ENCODE assay signal across 8 cellular contexts in genomic region chr3:196432137-196432879, GRCh38. TPM values are rescaled to one million over a fixed set of nuclear protein-coding genes. Genes with fewer than 3 reads are reported as not detected.
DNase-seq lines count a peak whose midpoint lies in the region; ATAC-seq and TF ChIP-seq lines count a peak whose summit lies in the region.

UBXN7 (minus strand) TSS chr3:196432427; CDS start chr3:196432399, 28 bp downstream.

- peak; percentile 96 for DNase-seq in Ammon's horn (ENCODE audit: low spot score)
- peak; percentile 90 for DNase-seq in GM19238 (ENCODE audit: insufficient read length, low spot score)
- peak; percentile 91 to 92 for DNase-seq in NCI-H524 (lab: John Stamatoyannopoulos, UW)
- peak; percentile 98 for DNase-seq in activated CD4-positive, alpha-beta T cell treated with anti-CD3 and anti-CD28 coated beads for 36 hours
- DNase-seq in choroid plexus epithelial cell (ENCODE audit: low read depth): peak; percentile 96
- DNase-seq in kidney epithelial cell (ENCODE audit: low read depth): peak; percentile 51
- peak; percentile 96 for DNase-seq in stimulated activated CD4-positive, alpha-beta T cell treated with anti-CD3 and anti-CD28 coated beads, Interleukin-15, amount 100 ng/mL, for 24 hours

- peak within 1 kb of the TSS; percentile 95 for H3K27ac Mint-ChIP-seq in activated CD4-positive, alpha-beta T cell treated with anti-CD3 and anti-CD28 coated beads for 36 hours

- TF ChIP-seq CTCF in choroid plexus epithelial cell (conservative IDR thresholded peaks at IDR 0.05; ENCODE audit: low read depth, low read length) (no peak), kidney epithelial cell (IDR thresholded peaks at IDR 0.05; ENCODE audit: insufficient read depth, low read length, poor library complexity, severe bottlenecking) (no peak)

- no peaks in the 10 kb centered on the region for H3K9me3 Mint-ChIP-seq in activated CD4-positive, alpha-beta T cell treated with anti-CD3 and anti-CD28 coated beads for 36 hours (ENCODE audit: low read depth)

- CTCF ChIA-PET in activated CD4-positive, alpha-beta T cell treated with anti-CD3 and anti-CD28 coated beads for 36 hours (lab: Charles Lee): interaction anchor here (0.5 to 1.2 kb wide), 6 partner anchors 10 to 177 kb away, joined by 3 to 8 read pairs (median 3); partner anchors contain the start of gene DYNLT2B

- H3K4me3 Mint-ChIP-seq in activated CD4-positive, alpha-beta T cell treated with anti-CD3 and anti-CD28 coated beads for 36 hours: peak within 1 kb of the TSS; percentile 79

- intact Hi-C loops in activated CD4-positive, alpha-beta T cell treated with anti-CD3 and anti-CD28 coated beads for 36 hours (cut with DNase I, micrococcal nuclease): loop anchor here (1.0 to 10.0 kb wide), 14 partner anchors 70 to 358 kb away; partner anchors contain the start of genes DYNLT2B (in 2 of the 2), RNF168 (in 2 of the 2), CEP19 (in 1 of the 2) and FBXO45 (in 1 of the 2)

- H3K27me3 Mint-ChIP-seq in activated CD4-positive, alpha-beta T cell treated with anti-CD3 and anti-CD28 coated beads for 36 hours: no peaks in the 10 kb centered on the region

- H3K36me3 ChIP-seq in kidney epithelial cell (ENCODE audit: control insufficient read depth, insufficient read depth, low read length): no peaks in the 10 kb centered on the region

- peak; percentile 81 for ATAC-seq in HG03439 (IDR thresholded peaks at IDR 0.05; ENCODE audit: unreplicated experiment)
- peak; percentile 89 for ATAC-seq in activated CD4-positive, alpha-beta T cell treated with anti-CD3 and anti-CD28 coated beads for 36 hours

- no peaks in the 10 kb centered on the region for H3K27me3 ChIP-seq in kidney epithelial cell (ENCODE audit: control insufficient read depth, insufficient read depth, low read length)

- POLR2A ChIA-PET in activated CD4-positive, alpha-beta T cell treated with anti-CD3 and anti-CD28 coated beads for 36 hours (lab: Charles Lee): interaction anchor here (0.6 to 1.3 kb wide), 4 partner anchors 9 to 143 kb away, joined by 3 to 4 read pairs (median 4); no protein-coding TSS in a partner anchor

- peaks cover 9% of the 10 kb centered on the region for H3K36me3 Mint-ChIP-seq in activated CD4-positive, alpha-beta T cell treated with anti-CD3 and anti-CD28 coated beads for 36 hours (ENCODE audit: low read depth)

- peaks cover 20% of the 10 kb centered on the region for H3K4me1 Mint-ChIP-seq in activated CD4-positive, alpha-beta T cell treated with anti-CD3 and anti-CD28 coated beads for 36 hours

- H3K4me3 ChIP-seq in choroid plexus epithelial cell (ENCODE audit: low read depth, low read length) (peak within 1 kb of the TSS; percentile 99), kidney epithelial cell (ENCODE audit: low read depth, low read length) (peak within 1 kb of the TSS; percentile 97)

RNA-seq across cellular contexts. Expression of gene UBXN7, which starts in this region (rescaled TPM):
- 100 to 1,000 TPM in 1 of 2 experiments, 10 to 100 TPM in 1; 67.2 to 102 TPM for total RNA-seq in activated CD4-positive, alpha-beta T cell treated with anti-CD3 and anti-CD28 coated beads for 36 hours
- 13.0 and 16.4 TPM in 2 replicates for total RNA-seq in kidney epithelial cell

Comparison
In these comparisons a context has a peak if more than half of its experiments do, and no peak if none do; other contexts are left out.
1. Peak in every context shown above with its lines: DNase-seq, ATAC-seq and H3K4me3 ChIP-seq.